28 cellular contexts compared by ENCODE assay signal in genomic region chr11:76243648-76244285, GRCh38. TPM values are rescaled to one million over a fixed set of nuclear protein-coding genes. Genes with fewer than 3 reads are reported as not detected.
"Had no signal": no experiment of that assay in that cellular context is flagged by ENCODE, and none has a peak within 500 bp of the region (broad histone marks: within the 10 kb centered on the region; RNA-seq: fewer than 3 reads in every experiment).

No MANE protein-coding gene starts in this region.

- H3K4me1 Mint-ChIP-seq: activated CD4-positive, alpha-beta T cell treated with anti-CD3 and anti-CD28 coated beads, Interleukin-2, amount 10 ng/mL, durations not matched to agents 7 days and 5 days; activated CD8-positive, alpha-beta memory T cell treated with anti-CD3 and anti-CD28 coated beads, Interleukin-2, amount 10 ng/mL, durations not matched to agents 7 days and 5 days; activated naive CD8-positive, alpha-beta T cell treated with anti-CD3 and anti-CD28 coated beads, Interleukin-2, amount 50 U/mL, for 24 hours; stimulated activated memory B cell treated with anti-CD40 and anti-IgM and Interleukin-4, amounts not matched to agents 10 μg/mL and 1 μg/mL and 100 μg/mL, for 72 hours; T-cell had no signal

- H3K4me3 ChIP-seq: body of pancreas, lung, prostate gland, right atrium auricular region, stomach, transverse colon had no signal

- H3K36me3 ChIP-seq: prostate gland, right atrium auricular region, stomach, transverse colon had no signal

- H3K36me3 Mint-ChIP-seq: activated CD8-positive, alpha-beta memory T cell treated with anti-CD3 and anti-CD28 coated beads, Interleukin-2, amount 10 ng/mL, durations not matched to agents 7 days and 5 days; naive thymus-derived CD8-positive, alpha-beta T cell; stimulated activated memory B cell treated with anti-CD40 and anti-IgM and Interleukin-4, amounts not matched to agents 10 μg/mL and 1 μg/mL and 100 μg/mL, for 72 hours; T-cell had no signal

- H3K9me3 ChIP-seq: body of pancreas, prostate gland, right atrium auricular region, stomach, transverse colon had no signal

- H3K27me3 Mint-ChIP-seq: activated CD8-positive, alpha-beta T cell treated with anti-CD3 and anti-CD28 coated beads for 36 hours; activated naive CD8-positive, alpha-beta T cell treated with anti-CD3 and anti-CD28 coated beads, Interleukin-2, amount 50 U/mL, for 24 hours; naive thymus-derived CD8-positive, alpha-beta T cell; T-cell had no signal

- H3K27me3 ChIP-seq: body of pancreas, right atrium auricular region, transverse colon had no signal

- H3K27ac ChIP-seq: body of pancreas, foreskin keratinocyte, prostate gland, right atrium auricular region, stomach, transverse colon, VCaP had no signal

- H3K4me3 Mint-ChIP-seq: activated CD4-positive, alpha-beta T cell treated with anti-CD3 and anti-CD28 coated beads, Interleukin-2, amount 10 ng/mL, durations not matched to agents 7 days and 5 days; activated CD8-positive, alpha-beta memory T cell treated with anti-CD3 and anti-CD28 coated beads, Interleukin-2, amount 10 ng/mL, durations not matched to agents 7 days and 5 days; activated CD8-positive, alpha-beta T cell treated with anti-CD3 and anti-CD28 coated beads for 36 hours; activated naive CD8-positive, alpha-beta T cell treated with anti-CD3 and anti-CD28 coated beads, Interleukin-2, amount 50 U/mL, for 24 hours; activated T-helper 1 cell treated with anti-CD3 and anti-CD28 coated beads, Interleukin-12 subunit alpha, Interleukin-12 subunit beta, Interleukin-2, Interleukin-4 antibody, amounts not matched to agents 30 ng/mL and 10 ng/mL and 1 ng/mL, durations not matched to agents 14 hours and 24 hours and 36 hours; dendritic cell treated with granulocyte-macrophage colony-stimulating factor and Interleukin-4, amounts not matched to agents 40 ng/mL and 50 ng/mL, for 4 days; naive thymus-derived CD8-positive, alpha-beta T cell; stimulated activated memory B cell treated with anti-CD40 and anti-IgM and Interleukin-4, amounts not matched to agents 10 μg/mL and 1 μg/mL and 100 μg/mL, for 72 hours; T-cell; T-helper 2 cell treated with Interferon-gamma antibody and Interleukin-4, amounts not matched to agents 5 μg/mL and 100 μg/mL, for 36 hours had no signal

- H3K9me3 Mint-ChIP-seq: activated CD4-positive, alpha-beta T cell treated with anti-CD3 and anti-CD28 coated beads, Interleukin-2, amount 10 ng/mL, durations not matched to agents 7 days and 5 days; activated CD8-positive, alpha-beta T cell treated with anti-CD3 and anti-CD28 coated beads for 36 hours; activated naive CD8-positive, alpha-beta T cell treated with anti-CD3 and anti-CD28 coated beads, Interleukin-2, amount 50 U/mL, for 24 hours; activated T-helper 1 cell treated with anti-CD3 and anti-CD28 coated beads, Interleukin-12 subunit alpha, Interleukin-12 subunit beta, Interleukin-2, Interleukin-4 antibody, amounts not matched to agents 30 ng/mL and 10 ng/mL and 1 ng/mL, durations not matched to agents 14 hours and 24 hours and 36 hours; dendritic cell treated with granulocyte-macrophage colony-stimulating factor and Interleukin-4, amounts not matched to agents 40 ng/mL and 50 ng/mL, for 4 days; naive thymus-derived CD8-positive, alpha-beta T cell; stimulated activated memory B cell treated with anti-CD40 and anti-IgM and Interleukin-4, amounts not matched to agents 10 μg/mL and 1 μg/mL and 100 μg/mL, for 72 hours; T-cell; T-helper 2 cell treated with Interferon-gamma antibody and Interleukin-4, amounts not matched to agents 5 μg/mL and 100 μg/mL, for 36 hours had no signal

- H3K27ac Mint-ChIP-seq: activated CD4-positive, alpha-beta T cell treated with anti-CD3 and anti-CD28 coated beads, Interleukin-2, amount 10 ng/mL, durations not matched to agents 7 days and 5 days; activated CD8-positive, alpha-beta memory T cell treated with anti-CD3 and anti-CD28 coated beads, Interleukin-2, amount 10 ng/mL, durations not matched to agents 7 days and 5 days; activated CD8-positive, alpha-beta T cell treated with anti-CD3 and anti-CD28 coated beads for 36 hours; activated naive CD8-positive, alpha-beta T cell treated with anti-CD3 and anti-CD28 coated beads, Interleukin-2, amount 50 U/mL, for 24 hours; activated T-helper 1 cell treated with anti-CD3 and anti-CD28 coated beads, Interleukin-12 subunit alpha, Interleukin-12 subunit beta, Interleukin-2, Interleukin-4 antibody, amounts not matched to agents 30 ng/mL and 10 ng/mL and 1 ng/mL, durations not matched to agents 14 hours and 24 hours and 36 hours; dendritic cell treated with granulocyte-macrophage colony-stimulating factor and Interleukin-4, amounts not matched to agents 40 ng/mL and 50 ng/mL, for 4 days; stimulated activated memory B cell treated with anti-CD40 and anti-IgM and Interleukin-4, amounts not matched to agents 10 μg/mL and 1 μg/mL and 100 μg/mL, for 72 hours; T-cell; T-helper 2 cell treated with Interferon-gamma antibody and Interleukin-4, amounts not matched to agents 5 μg/mL and 100 μg/mL, for 36 hours had no signal

- ATAC-seq: activated CD8-positive, alpha-beta memory T cell treated with anti-CD3 and anti-CD28 coated beads, Interleukin-2, amount 10 ng/mL, durations not matched to agents 7 days and 5 days; activated CD8-positive, alpha-beta T cell treated with anti-CD3 and anti-CD28 coated beads for 36 hours; activated naive CD8-positive, alpha-beta T cell treated with anti-CD3 and anti-CD28 coated beads, Interleukin-2, amount 50 U/mL, for 24 hours; body of pancreas; foreskin keratinocyte; left colon; naive thymus-derived CD8-positive, alpha-beta T cell; stimulated activated memory B cell treated with anti-CD40 and anti-IgM and Interleukin-4, amounts not matched to agents 10 μg/mL and 1 μg/mL and 100 μg/mL, for 72 hours; T-cell had no signal

- DNase-seq: activated CD4-positive, alpha-beta T cell treated with anti-CD3 and anti-CD28 coated beads, Interleukin-2, amount 10 ng/mL, durations not matched to agents 7 days and 5 days; activated CD4-positive, CD25-positive, alpha-beta regulatory T cell treated with anti-CD3 and anti-CD28 coated beads, Interleukin-2, amount 50 U/mL, for 72 hours; activated CD8-positive, alpha-beta memory T cell treated with anti-CD3 and anti-CD28 coated beads, Interleukin-2, amount 10 ng/mL, durations not matched to agents 7 days and 5 days; activated CD8-positive, alpha-beta T cell treated with anti-CD3 and anti-CD28 coated beads for 36 hours; activated gamma-delta T cell; activated naive CD4-positive, alpha-beta T cell treated with anti-CD3 and anti-CD28 coated beads, Interleukin-2, amount 50 U/mL, for 16 hours; activated naive CD8-positive, alpha-beta T cell treated with anti-CD3 and anti-CD28 coated beads, Interleukin-2, amount 50 U/mL, for 24 hours; anterior cingulate cortex; body of pancreas; effector CD4-positive, alpha-beta T cell; erythroblast; foreskin keratinocyte; left colon; naive thymus-derived CD8-positive, alpha-beta T cell; stimulated activated CD4-positive, alpha-beta T cell treated with anti-CD3 and anti-CD28 coated beads, Interleukin-12 subunit alpha, Interleukin-12 subunit beta, amount 100 ng/mL, for 4 hours; stimulated activated CD4-positive, alpha-beta T cell treated with anti-CD3 and anti-CD28 coated beads, Interleukin-2, amount 100 ng/mL, for 24 hours; stomach; T-cell; transverse colon had no signal

- H3K4me1 ChIP-seq: body of pancreas, foreskin keratinocyte, prostate gland, right atrium auricular region, stomach, transverse colon had no signal

RNA-seq across cellular contexts. Expression of gene WNT11, which starts 37.5 kb away (rescaled TPM):
- total RNA-seq: activated CD4-positive, alpha-beta T cell treated with anti-CD3 and anti-CD28 coated beads, Interleukin-2, amount 10 ng/mL, durations not matched to agents 7 days and 5 days; glomerular endothelial cell had no signal
